21 cellular contexts compared by ENCODE assay signal in genomic region chr21:40567511-40567910, GRCh38.
"Had no signal": no experiment of that assay in that cellular context is flagged by ENCODE, and none has a peak within 500 bp of the region (broad histone marks: within the 10 kb centered on the region; RNA-seq: fewer than 3 reads in every experiment).

No MANE protein-coding gene starts in this region.

- H3K36me3 ChIP-seq: lower lobe of right lung, sigmoid colon, vagina had no signal

- H3K36me3 Mint-ChIP-seq: activated naive CD8-positive, alpha-beta T cell treated with anti-CD3 and anti-CD28 coated beads, Interleukin-2, amount 10 ng/mL, durations not matched to agents 7 days and 5 days; immature natural killer cell; type B pancreatic cell had no signal

- H3K4me3 ChIP-seq: hepatocyte, lower lobe of right lung, sigmoid colon, smooth muscle cell, testis, vagina had no signal

- H3K9me3 ChIP-seq: lower lobe of right lung, sigmoid colon, testis, vagina had no signal

- H3K27me3 Mint-ChIP-seq: activated B cell treated with CpG ODN at 0.5 μM for 24 hours; activated CD4-positive, alpha-beta T cell treated with anti-CD3 and anti-CD28 coated beads for 36 hours; activated naive CD8-positive, alpha-beta T cell treated with anti-CD3 and anti-CD28 coated beads, Interleukin-2, amount 10 ng/mL, durations not matched to agents 7 days and 5 days; naive B cell; type B pancreatic cell had no signal

- H3K4me1 Mint-ChIP-seq: activated B cell treated with CpG ODN at 0.5 μM for 24 hours; activated CD4-positive, alpha-beta T cell treated with anti-CD3 and anti-CD28 coated beads for 36 hours; activated naive CD8-positive, alpha-beta T cell treated with anti-CD3 and anti-CD28 coated beads, Interleukin-2, amount 10 ng/mL, durations not matched to agents 7 days and 5 days; immature natural killer cell; naive B cell had no signal

- H3K4me3 Mint-ChIP-seq: activated B cell treated with CpG ODN at 0.5 μM for 24 hours; activated CD4-positive, alpha-beta T cell treated with anti-CD3 and anti-CD28 coated beads for 36 hours; activated naive CD8-positive, alpha-beta T cell treated with anti-CD3 and anti-CD28 coated beads, Interleukin-2, amount 10 ng/mL, durations not matched to agents 7 days and 5 days; immature natural killer cell; naive B cell; type B pancreatic cell had no signal

- DNase-seq: activated B cell treated with CpG ODN at 0.5 μM for 24 hours; activated CD4-positive, alpha-beta T cell treated with anti-CD3 and anti-CD28 coated beads for 36 hours; activated CD4-positive, alpha-beta T cell treated with anti-CD3 and anti-CD28 coated beads, Interleukin-2, amount 50 U/mL, for 48 hours; activated CD8-positive, alpha-beta memory T cell treated with anti-CD3 and anti-CD28 coated beads, Interleukin-2, amount 50 U/mL, for 48 hours; activated naive CD4-positive, alpha-beta T cell treated with Interleukin-2 at 50 U/mL for 16 hours; activated naive CD8-positive, alpha-beta T cell treated with anti-CD3 and anti-CD28 coated beads, Interleukin-2, amount 10 ng/mL, durations not matched to agents 7 days and 5 days; activated T-cell treated with anti-CD3 and anti-CD28 coated beads, Interleukin-2, amount 50 U/mL, for 48 hours; amygdala; immature natural killer cell; lower lobe of right lung; naive B cell; nucleus accumbens; sigmoid colon; stimulated activated CD4-positive, alpha-beta T cell treated with anti-CD3 and anti-CD28 coated beads, Interleukin-15, amount 100 ng/mL, for 24 hours; stimulated activated CD4-positive, alpha-beta T cell treated with anti-CD3 and anti-CD28 coated beads, Interleukin-2, amount 100 ng/mL, for 48 hours; stimulated activated naive CD4-positive, alpha-beta T cell; testis had no signal

- H3K27ac Mint-ChIP-seq: activated B cell treated with CpG ODN at 0.5 μM for 24 hours; activated CD4-positive, alpha-beta T cell treated with anti-CD3 and anti-CD28 coated beads for 36 hours; activated naive CD8-positive, alpha-beta T cell treated with anti-CD3 and anti-CD28 coated beads, Interleukin-2, amount 10 ng/mL, durations not matched to agents 7 days and 5 days; immature natural killer cell; naive B cell; type B pancreatic cell had no signal

- H3K27me3 ChIP-seq: hepatocyte, sigmoid colon, testis, vagina had no signal

- H3K9me3 Mint-ChIP-seq: activated naive CD8-positive, alpha-beta T cell treated with anti-CD3 and anti-CD28 coated beads, Interleukin-2, amount 10 ng/mL, durations not matched to agents 7 days and 5 days had no signal

- H3K4me1 ChIP-seq: lower lobe of right lung, sigmoid colon, testis, vagina had no signal
